ENCODE assay signal across 18 cellular contexts in genomic region chr3:185661772-185662171, GRCh38.
A peak's percentile ranks its signal among the peaks of the same experiment; 100 is the strongest.
DNase-seq lines count a peak whose midpoint lies in the region; ATAC-seq and TF ChIP-seq lines count a peak whose summit lies in the region.
"Had no signal": no experiment of that assay in that cellular context is flagged by ENCODE, and none has a peak within 500 bp of the region (broad histone marks: within the 10 kb centered on the region; RNA-seq: fewer than 3 reads in every experiment).

No MANE protein-coding gene starts in this region.

- no peak overlapping the region for H4K8ac ChIP-seq in H9 (replicated peaks; ENCODE audit: insufficient read length, low read depth, low read length)

- no peak for ATAC-seq in RWPE2 (ENCODE audit: low read depth)
- ATAC-seq: HCT116, K562, PC-3 had no signal

- H3K27me3 ChIP-seq in H9 (ENCODE audit: insufficient read depth, low read length) (no peaks in the 10 kb centered on the region), RWPE2 (ENCODE audit: insufficient read depth, poor library complexity, severe bottlenecking) (no peaks in the 10 kb centered on the region), esophagus muscularis mucosa (no peaks in the 10 kb centered on the region), ovary (no peaks in the 10 kb centered on the region)

- H3K4me1 Mint-ChIP-seq in H9 (peaks cover 4 to 5% of the 10 kb centered on the region in 2 experiments), progenitor cell of endocrine pancreas (ENCODE audit: low read depth) (no peaks in the 10 kb centered on the region)
- H3K4me1 Mint-ChIP-seq: B cell had no signal

- no peak for TF ChIP-seq CTCF in H9 (conservative IDR thresholded peaks at IDR 0.05)
- TF ChIP-seq CTCF in RWPE2 (IDR thresholded peaks at IDR 0.05; ENCODE audit: poor library complexity, severe bottlenecking): no peak
- TF ChIP-seq CTCF in esophagus muscularis mucosa (IDR thresholded peaks at IDR 0.05): no peak
- TF ChIP-seq CTCF in progenitor cell of endocrine pancreas (IDR thresholded peaks at IDR 0.05; ENCODE audit: unreplicated experiment): no peak
- TF ChIP-seq CTCF in ovary (IDR thresholded peaks at IDR 0.05): no peak

- no peak overlapping the region for H3K18ac ChIP-seq in H9 (ENCODE audit: insufficient read length, low read depth, low read length)

- H3K4me1 ChIP-seq in H9 (ENCODE audit: insufficient read depth, low read length): no peaks in the 10 kb centered on the region
- peaks cover 42% of the 10 kb centered on the region for H3K4me1 ChIP-seq in RWPE2 (ENCODE audit: insufficient read depth, poor library complexity, severe bottlenecking)
- peaks cover 34 to 44% (median 41%) of the 10 kb centered on the region in 4 donors for H3K4me1 ChIP-seq in esophagus muscularis mucosa
- peaks cover 6% of the 10 kb centered on the region for H3K4me1 ChIP-seq in ovary (ENCODE audit: insufficient read depth)

- H2BK120ac ChIP-seq in H9 (ENCODE audit: low read depth, low read length, poor library complexity, severe bottlenecking): no peak overlapping the region

- no peak overlapping the region for H2BK20ac ChIP-seq in H9 (ENCODE audit: low read depth, low read length, poor library complexity, severe bottlenecking)

- no peak overlapping the region for H2AK5ac ChIP-seq in H9 (ENCODE audit: insufficient read length, low read length)

- H3K23ac ChIP-seq in H9 (ENCODE audit: insufficient read length, low read depth, low read length): no peak overlapping the region

- intact Hi-C loops in esophagus muscularis mucosa (cut with DNase I): loop anchor here (2.0 kb wide), 1 partner anchor 107 kb away; no protein-coding TSS in a partner anchor
- intact Hi-C loops in ovary (cut with DNase I): loop anchor here in 2 of 4 donors (5.0 to 10.0 kb wide), 3 partner anchors 103 to 283 kb away; no protein-coding TSS in a partner anchor

- no peak overlapping the region for H3K14ac ChIP-seq in H9 (ENCODE audit: insufficient read depth, low read length)

- H3K36me3 ChIP-seq in RWPE2 (ENCODE audit: low read depth) (peaks cover 64% of the 10 kb centered on the region), esophagus muscularis mucosa (no peaks in the 10 kb centered on the region), ovary (no peaks in the 10 kb centered on the region)

- H3K4me3 Mint-ChIP-seq in H9 (no peak overlapping the region), progenitor cell of endocrine pancreas (ENCODE audit: low read depth) (no peak overlapping the region)
- H3K4me3 Mint-ChIP-seq: B cell; CD4-positive, alpha-beta T cell had no signal

- TF ChIP-seq POLR2A in esophagus muscularis mucosa (IDR thresholded peaks at IDR 0.05; ENCODE audit: low read depth): no peak
- no peak for TF ChIP-seq POLR2A in ovary (IDR thresholded peaks at IDR 0.05)

- H3K9me3 Mint-ChIP-seq in H9 (no peaks in the 10 kb centered on the region), progenitor cell of endocrine pancreas (ENCODE audit: low read depth) (no peaks in the 10 kb centered on the region)
- H3K9me3 Mint-ChIP-seq: CD4-positive, alpha-beta T cell had no signal

- H3T11ph ChIP-seq in H9 (ENCODE audit: low read length): no peak overlapping the region

- WGBS in H9 (ENCODE audit: extremely low coverage, insufficient read length, low lambda C conversion rate): no CpG with 5 or more reads among the region's 4 CpGs
- WGBS in esophagus muscularis mucosa: 91% methylated on average over 4 of the region's 4 CpGs
- 86 to 89% (median 89%) methylated on average over 4 of the region's 4 CpGs for WGBS in ovary, 3 donors

- H3K9ac ChIP-seq in H9 (ENCODE audit: extremely low read depth, insufficient read length, low read length): no peak overlapping the region

- H3K56ac ChIP-seq in H9 (ENCODE audit: insufficient read length, low read depth, low read length): no peak overlapping the region

- H3K4me3 ChIP-seq in RWPE2 (ENCODE audit: severe bottlenecking) (no peak overlapping the region), esophagus muscularis mucosa (no peak overlapping the region), ovary (no peak overlapping the region)
- H3K4me3 ChIP-seq: K562 had no signal

- H3K79me2 ChIP-seq in H9 (ENCODE audit: insufficient read depth, low read length): no peaks in the 10 kb centered on the region

- H4K5ac ChIP-seq in H9 (ENCODE audit: insufficient read length, low read depth, low read length): no peak overlapping the region

- H2BK12ac ChIP-seq in H9 (ENCODE audit: insufficient read length, low read depth, low read length): no peak overlapping the region

- DNase-seq in H9 (no peak), RWPE2 (ENCODE audit: low spot score) (no peak), esophagus muscularis mucosa (ENCODE audit: extremely low spot score) (peak; percentile 83), progenitor cell of endocrine pancreas (ENCODE audit: low spot score, unreplicated experiment) (no peak), CD1c-positive myeloid dendritic cell (ENCODE audit: extremely low spot score) (no peak), NCI-H1436 (lab: John Stamatoyannopoulos, UW) (no peak), ovary (no peak)
- DNase-seq: CD4-positive, alpha-beta T cell; DMS79; NCI-H1436 treated with DMSO at 0.1 percent for 48 hours; NCI-H2029 treated with DMSO at 0.1 percent for 48 hours; NCI-H2171 treated with DMSO at 0.1 percent for 48 hours; NCI-H510A; NCI-H774; PC-3 had no signal

- no peak overlapping the region for H3K4ac ChIP-seq in H9 (ENCODE audit: low read depth, low read length)

- no peak overlapping the region for H3K4me2 ChIP-seq in H9 (ENCODE audit: insufficient read depth, insufficient read length, low read length)

- no peak overlapping the region for H2BK5ac ChIP-seq in H9 (ENCODE audit: insufficient read length, low read length)

- H2BK15ac ChIP-seq in H9 (ENCODE audit: low read depth, low read length): no peak overlapping the region

- no peak overlapping the region for H4K91ac ChIP-seq in H9 (ENCODE audit: insufficient read length, low read depth, low read length)

- peaks cover 11 to 42% (median 33%) of the 10 kb centered on the region in 3 experiments for H3K36me3 Mint-ChIP-seq in H9 (ENCODE audit: insufficient read depth in 1 of 3, low read depth in 3 of 3)
- peaks cover 26% of the 10 kb centered on the region for H3K36me3 Mint-ChIP-seq in progenitor cell of endocrine pancreas (ENCODE audit: insufficient read depth)

- no peaks in the 10 kb centered on the region for H3K23me2 ChIP-seq in H9 (ENCODE audit: insufficient read length, low read depth, low read length, poor library complexity, severe bottlenecking)

- no peaks in the 10 kb centered on the region for H3K79me1 ChIP-seq in H9 (ENCODE audit: insufficient read depth, low read depth, low read length, poor library complexity, severe bottlenecking)

- H3K9me3 ChIP-seq in H9 (ENCODE audit: control insufficient read depth, low read depth, low read length): no peaks in the 10 kb centered on the region
- H3K9me3 ChIP-seq in RWPE2 (ENCODE audit: severe bottlenecking): no peaks in the 10 kb centered on the region
- H3K9me3 ChIP-seq in esophagus muscularis mucosa: no peaks in the 10 kb centered on the region
- no peaks in the 10 kb centered on the region for H3K9me3 ChIP-seq in ovary

- H3K27ac ChIP-seq in H9 (ENCODE audit: insufficient read length, low read depth, low read length) (no peak overlapping the region), RWPE2 (ENCODE audit: poor library complexity, severe bottlenecking) (peak overlapping the region; percentile 96), esophagus muscularis mucosa (replicated peaks in 1 of 4) (no peak overlapping the region), ovary (no peak overlapping the region)

- no peaks in the 10 kb centered on the region for H4K20me1 ChIP-seq in H9 (ENCODE audit: control insufficient read depth, insufficient read depth, insufficient read length)

- no peak overlapping the region for H2AFZ ChIP-seq in H9 (ENCODE audit: low read length)

- H3K27ac Mint-ChIP-seq in H9 (peak overlapping the region in 2 of 3 experiments; percentile 20 to 69; a peak in 3 of 7 replicates), progenitor cell of endocrine pancreas (peak overlapping the region; percentile 69)
- H3K27ac Mint-ChIP-seq: B cell; CD4-positive, alpha-beta T cell had no signal

- H3K27me3 Mint-ChIP-seq in H9 (ENCODE audit: low read depth) (no peaks in the 10 kb centered on the region; the same call in 1 of the 2 replicates), progenitor cell of endocrine pancreas (no peaks in the 10 kb centered on the region)

- TF ChIP-seq EP300 in esophagus muscularis mucosa (IDR thresholded peaks at IDR 0.05) (no peak), ovary (IDR thresholded peaks at IDR 0.05) (no peak)
